ENCODE assay signal across 8 cellular contexts in genomic region chr2:118310016-118310877, GRCh38.
A peak's percentile ranks its signal among the peaks of the same experiment; 100 is the strongest.
DNase-seq lines count a peak whose midpoint lies in the region; ATAC-seq and TF ChIP-seq lines count a peak whose summit lies in the region.

No MANE protein-coding gene starts in this region.

- DNase-seq in Ammon's horn (ENCODE audit: low spot score) = peak; percentile 32
- DNase-seq in Jurkat, Clone E6-1 (ENCODE audit: low read depth, low spot score) = peak; percentile 32
- DNase-seq in activated CD8-positive, alpha-beta memory T cell treated with anti-CD3 and anti-CD28 coated beads, Interleukin-2, amount 50 U/mL, for 1 hour (ENCODE audit: extremely low read depth) = peak; percentile 8
- no peak for DNase-seq in epithelial cell of proximal tubule (ENCODE audit: low read depth)
- DNase-seq in naive B cell = peak; percentile 18
- peak; percentile 51 to 74 for DNase-seq in stimulated activated effector memory CD8-positive, alpha-beta T cell treated with anti-CD3 and anti-CD28 coated beads, Interleukin-12 subunit alpha, Interleukin-12 subunit beta, amount 100 ng/mL, for 72 hours (ENCODE audit: low spot score in 2 of 2)
- no peak for DNase-seq in foreskin melanocyte

- no peak for TF ChIP-seq CTCF in epithelial cell of proximal tubule (conservative IDR thresholded peaks at IDR 0.05; ENCODE audit: low read depth, low read length)

- H3K9me3 Mint-ChIP-seq in naive B cell = peaks cover 0 to 10% (median 0%) of the 10 kb centered on the region in 7 donors
- H3K9me3 Mint-ChIP-seq in stimulated activated effector memory CD8-positive, alpha-beta T cell treated with anti-CD3 and anti-CD28 coated beads, Interleukin-12 subunit alpha, Interleukin-12 subunit beta, amount 100 ng/mL, for 72 hours = no peaks in the 10 kb centered on the region

- H3K27me3 Mint-ChIP-seq in naive B cell = peaks cover 47 to 73% (median 70%) of the 10 kb centered on the region in 3 donors

- H3K4me1 Mint-ChIP-seq in naive B cell = peaks cover 4 to 6% (median 5%) of the 10 kb centered on the region in 3 donors
- no peaks in the 10 kb centered on the region for H3K4me1 Mint-ChIP-seq in stimulated activated effector memory CD8-positive, alpha-beta T cell treated with anti-CD3 and anti-CD28 coated beads, Interleukin-12 subunit alpha, Interleukin-12 subunit beta, amount 100 ng/mL, for 72 hours

- peak overlapping the region; percentile 47 for H3K4me3 ChIP-seq in Jurkat, Clone E6-1 (ENCODE audit: low read length)
- peak overlapping the region; percentile 62 for H3K4me3 ChIP-seq in epithelial cell of proximal tubule (ENCODE audit: low read depth, low read length)

- peak overlapping the region; percentile 71 to 90 (median 82) for H3K4me3 Mint-ChIP-seq in naive B cell
- peak overlapping the region; percentile 68 for H3K4me3 Mint-ChIP-seq in stimulated activated effector memory CD8-positive, alpha-beta T cell treated with anti-CD3 and anti-CD28 coated beads, Interleukin-12 subunit alpha, Interleukin-12 subunit beta, amount 100 ng/mL, for 72 hours

- H3K36me3 Mint-ChIP-seq in naive B cell = no peaks in the 10 kb centered on the region
- H3K36me3 Mint-ChIP-seq in stimulated activated effector memory CD8-positive, alpha-beta T cell treated with anti-CD3 and anti-CD28 coated beads, Interleukin-12 subunit alpha, Interleukin-12 subunit beta, amount 100 ng/mL, for 72 hours = no peaks in the 10 kb centered on the region

- H3K27ac Mint-ChIP-seq in naive B cell = peak overlapping the region in 4 of 6 donors; percentile 33 to 66 (median 54)
- peak overlapping the region; percentile 88 for H3K27ac Mint-ChIP-seq in stimulated activated effector memory CD8-positive, alpha-beta T cell treated with anti-CD3 and anti-CD28 coated beads, Interleukin-12 subunit alpha, Interleukin-12 subunit beta, amount 100 ng/mL, for 72 hours

- ATAC-seq in GM19351 (IDR thresholded peaks at IDR 0.05; ENCODE audit: unreplicated experiment) = peak; percentile 77
- peak; percentile 30 to 37 for ATAC-seq in naive B cell (ENCODE audit: low read depth in 2 of 2)
- peak; percentile 78 for ATAC-seq in stimulated activated effector memory CD8-positive, alpha-beta T cell treated with anti-CD3 and anti-CD28 coated beads, Interleukin-12 subunit alpha, Interleukin-12 subunit beta, amount 100 ng/mL, for 72 hours

Comparison
In these comparisons a context has a peak if more than half of its experiments do, and no peak if none do; other contexts are left out.
1. DNase-seq: peak in Ammon's horn (single experiment), Jurkat, Clone E6-1 (single experiment), activated CD8-positive, alpha-beta memory T cell treated with anti-CD3 and anti-CD28 coated beads, Interleukin-2, amount 50 U/mL, for 1 hour (single experiment), naive B cell (single experiment) and stimulated activated effector memory CD8-positive, alpha-beta T cell treated with anti-CD3 and anti-CD28 coated beads, Interleukin-12 subunit alpha, Interleukin-12 subunit beta, amount 100 ng/mL, for 72 hours (2 of 2); none in epithelial cell of proximal tubule (single experiment) and foreskin melanocyte (single experiment).
2. Peak in every context shown above with its lines, with median percentiles within 50 percentile points of each other: ATAC-seq.